ENCODE assay signal across 8 cellular contexts in genomic region chr19:49085020-49085867, GRCh38. TPM values are rescaled to one million over a fixed set of nuclear protein-coding genes. Genes with fewer than 3 reads are reported as not detected.
DNase-seq lines count a peak whose midpoint lies in the region; TF ChIP-seq lines count a peak whose summit lies in the region.

Gene SNRNP70 (plus strand): TSS chr19:49085451. CDS start chr19:49086415, 964 bp downstream.

- H3K27me3 ChIP-seq in SK-N-SH (ENCODE audit: insufficient read depth) (no peaks in the 10 kb centered on the region), suprapubic skin (no peaks in the 10 kb centered on the region)

- no peak for TF ChIP-seq RAD21 in SK-N-SH (IDR thresholded peaks at IDR 0.05; ENCODE audit: low read length)

- CTCF ChIA-PET in SK-N-SH (lab: Yijun Ruan, JAX), result interaction anchor here (2.2 to 4.3 kb wide), 3 partner anchors 13 to 114 kb away, joined by 10 to 40 read pairs (median 19); no protein-coding TSS in a partner anchor

- peak within 1 kb of the TSS; percentile 99 for H3K4me2 ChIP-seq in SK-N-SH

- H3K9ac ChIP-seq in SK-N-SH, result peak within 1 kb of the TSS; percentile 98

- peak within 1 kb of the TSS; percentile 96 for H3K4me3 Mint-ChIP-seq in HFFc6

- no peaks in the 10 kb centered on the region for H3K9me3 Mint-ChIP-seq in HFFc6

- peak; percentile 100 for DNase-seq in GM03348 (ENCODE audit: low spot score)
- peak; percentile 99 for DNase-seq in HFFc6
- peak; percentile 96 for DNase-seq in NCI-H1048 (lab: John Stamatoyannopoulos, UW)
- DNase-seq in SK-N-SH, result peak; percentile 100
- peak; percentile 99 for DNase-seq in activated naive CD4-positive, alpha-beta T cell treated with anti-CD3 and anti-CD28 coated beads, Interleukin-2, amount 50 U/mL, for 16 hours
- peak; percentile 100 for DNase-seq in germinal center (ENCODE audit: low spot score)
- peak; percentile 67 to 100 (median 97) for DNase-seq in nucleus accumbens (lab: John Stamatoyannopoulos, UW)
- DNase-seq in suprapubic skin (ENCODE audit: low spot score in 2 of 2), result peak; percentile 99

- H3K36me3 ChIP-seq in SK-N-SH (replicated peaks in 1 of 2; ENCODE audit: control insufficient read depth in 1 of 2, insufficient read depth in 2 of 2, low read length in 1 of 2) (peaks cover 14 to 27% of the 10 kb centered on the region in 2 experiments), suprapubic skin (peaks cover 21% of the 10 kb centered on the region)

- H3K9me3 ChIP-seq in SK-N-SH (no peaks in the 10 kb centered on the region), suprapubic skin (no peaks in the 10 kb centered on the region)

- H3K36me3 Mint-ChIP-seq in HFFc6 (ENCODE audit: low read depth), result peaks cover 21% of the 10 kb centered on the region

- peak within 1 kb of the TSS; percentile 77 to 89 for H3K27ac ChIP-seq in SK-N-SH (ENCODE audit: low read depth in 2 of 2, low read length in 1 of 2)
- H3K27ac ChIP-seq in suprapubic skin, result peak within 1 kb of the TSS; percentile 88

- peak within 1 kb of the TSS; percentile 78 to 99 for H3K4me3 ChIP-seq in SK-N-SH (ENCODE audit: low read depth in 2 of 2, low read length in 1 of 2)
- H3K4me3 ChIP-seq in suprapubic skin, result peak within 1 kb of the TSS; percentile 73

- H3K4me1 Mint-ChIP-seq in HFFc6 (ENCODE audit: low read depth), result peaks cover 29% of the 10 kb centered on the region

- peak within 1 kb of the TSS; percentile 94 for H3K27ac Mint-ChIP-seq in HFFc6

- POLR2A ChIA-PET in SK-N-SH (lab: Yijun Ruan, JAX), result no interaction called here

- under 1% methylated on average over 68 of the region's 89 CpGs for WGBS in SK-N-SH (ENCODE audit: low lambda C conversion rate)
- WGBS in suprapubic skin, result under 1% methylated on average over 55 of the region's 89 CpGs

- TF ChIP-seq POLR2A in suprapubic skin (IDR thresholded peaks at IDR 0.05), result peak; percentile 51 to 89

- H3K4me1 ChIP-seq in SK-N-SH (ENCODE audit: control insufficient read depth in 1 of 2, insufficient read depth in 2 of 2, low read depth in 1 of 2, low read length in 1 of 2) (peaks cover 10 to 12% of the 10 kb centered on the region in 2 experiments; a peak in 1 of 4 replicates), suprapubic skin (peaks cover 29% of the 10 kb centered on the region)

- H4K20me1 ChIP-seq in SK-N-SH (ENCODE audit: insufficient read depth), result peaks cover 47% of the 10 kb centered on the region

- peaks cover 53% of the 10 kb centered on the region for H3K79me2 ChIP-seq in SK-N-SH (ENCODE audit: insufficient read depth)

- H3K27me3 Mint-ChIP-seq in HFFc6 (ENCODE audit: insufficient read depth), result peaks cover 2% of the 10 kb centered on the region

- H3F3A ChIP-seq in SK-N-SH (replicated peaks; ENCODE audit: insufficient read depth), result no peaks in the 10 kb centered on the region

- TF ChIP-seq CTCF in HFFc6 (IDR thresholded peaks at IDR 0.05) (no peak; the same call in 1 of the 2 replicates), SK-N-SH (IDR thresholded peaks at IDR 0.05) (no peak), suprapubic skin (IDR thresholded peaks at IDR 0.05) (no peak)

- peak within 1 kb of the TSS; percentile 71 for H2AFZ ChIP-seq in SK-N-SH (ENCODE audit: low read depth)

- TF ChIP-seq EP300 in SK-N-SH (IDR thresholded peaks at IDR 0.05; ENCODE audit: borderline replicate concordance in 1 of 2, low read depth in 1 of 2, low read length in 1 of 2) (no peak), suprapubic skin (IDR thresholded peaks at IDR 0.05) (no peak)

- no peaks in the 10 kb centered on the region for H3K9me2 ChIP-seq in SK-N-SH

TF ChIP-seq in SK-N-SH, 30 proteins besides CTCF, POLR2A, EP300 and RAD21 (continues in another document):
- TF ChIP-seq TCF12 (IDR thresholded peaks at IDR 0.05) (peak; percentile 24; the same call in 1 of the 2 replicates), CHD2 (IDR thresholded peaks at IDR 0.05; ENCODE audit: low read length, partially characterized antibody) (peak; percentile 98), RXRA (IDR thresholded peaks at IDR 0.05; ENCODE audit: borderline replicate concordance, low read depth) (no peak), GATA2 (CRISPR knock-in tag; IDR thresholded peaks at IDR 0.05) (peak; percentile 50), MXI1 (IDR thresholded peaks at IDR 0.05; ENCODE audit: low read depth, low read length) (peak; percentile 81), YY1 (IDR thresholded peaks at IDR 0.05; ENCODE audit: low read depth) (0 out of 2 replicates have a peak, but pooled peaks have one; percentile 36), IRF3 (IDR thresholded peaks at IDR 0.05; ENCODE audit: low read depth, low read length) (no peak), ZBTB33 (IDR thresholded peaks at IDR 0.05; ENCODE audit: borderline replicate concordance, low read depth) (peak; percentile 94), NFIC (IDR thresholded peaks at IDR 0.05; ENCODE audit: borderline replicate concordance) (peak; percentile 84), MAX (IDR thresholded peaks at IDR 0.05; ENCODE audit: low read depth) (peak; percentile 58; the same call in 1 of the 2 replicates), NRF1 (IDR thresholded peaks at IDR 0.05; ENCODE audit: low read depth, low read length) (peak; percentile 93), TEAD4 (IDR thresholded peaks at IDR 0.05; ENCODE audit: borderline replicate concordance, insufficient read depth) (0 out of 2 replicates have a peak, but pooled peaks have one; percentile 11), POLR2AphosphoS5 (IDR thresholded peaks at IDR 0.05; ENCODE audit: low read depth, low read length) (peak; percentile 83), REST (IDR thresholded peaks at IDR 0.05; ENCODE audit: low read depth, low read length) (peak; percentile 77), RFX5 (IDR thresholded peaks at IDR 0.05; ENCODE audit: low read length) (no peak), GABPA (IDR thresholded peaks at IDR 0.05; ENCODE audit: low read depth) (peak; percentile 7; the same call in 1 of the 2 replicates), ELF1 (IDR thresholded peaks at IDR 0.05) (peak; percentile 90), FOXM1 (IDR thresholded peaks at IDR 0.05; ENCODE audit: low read depth) (no peak), SIN3A (IDR thresholded peaks at IDR 0.05; ENCODE audit: borderline replicate concordance, low read depth, low read length) (no peak)

RNA-seq across cellular contexts. Expression of gene SNRNP70, which starts in this region (rescaled TPM):
- 100 to 1,000 TPM; 134 to 164 (median 156) TPM for total RNA-seq in HFFc6 (2021; fragmentation: NEBNext Ultra II Directional; extraction: Animal tissue kit (Norgen Biotek cat#: 25700))
- polyA plus RNA-seq in SK-N-SH (2012; rRNA removed), result 272 and 359 TPM in 2 replicates
- polyA plus RNA-seq in SK-N-SH (2012; cell fraction: cytosol; rRNA removed), result 105 and 136 TPM in 2 replicates
- 1,942 and 4,228 TPM in 2 replicates for polyA plus RNA-seq in SK-N-SH (2012; cell fraction: nucleus; rRNA removed)
- 100 to 1,000 TPM; 207 to 788 (median 322) TPM for total RNA-seq in suprapubic skin

Comparison
In these comparisons a context has a peak if more than half of its experiments do, and no peak if none do; other contexts are left out.
1. Peak in every context shown above with its lines: DNase-seq, H3K4me3 ChIP-seq and H3K27ac ChIP-seq.